ENCODE assay signal across 23 cellular contexts in the genomic region with DNA sequence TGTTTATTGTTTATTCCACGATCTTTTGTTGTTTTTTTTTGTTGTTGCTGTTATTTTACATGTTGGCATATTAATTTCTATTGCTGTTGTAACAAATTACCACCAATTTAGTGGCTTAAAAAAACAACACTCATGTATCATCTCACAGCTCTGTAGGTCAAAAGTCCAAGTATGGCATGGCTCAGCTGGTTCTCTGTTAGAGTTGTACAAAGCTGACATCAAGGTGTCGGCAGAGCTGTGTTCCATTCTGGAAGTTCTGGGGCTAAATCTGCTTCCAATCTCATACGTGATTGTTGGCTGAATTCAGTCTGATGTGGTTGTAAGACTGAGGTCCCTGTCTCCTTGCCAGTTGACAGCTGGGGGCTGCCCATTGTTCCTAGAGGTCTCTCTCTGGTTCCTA.
"Had no signal": no experiment of that assay in that cellular context is flagged by ENCODE, and none has a peak within 500 bp of the region (broad histone marks: within the 10 kb centered on the region; RNA-seq: fewer than 3 reads in every experiment).

No MANE protein-coding gene starts in this region.

- H3K27ac ChIP-seq: adrenal gland, left lung, psoas muscle, SK-N-MC, skin epidermis, thoracic aorta, vagina, VCaP had no signal

- H3K4me1 ChIP-seq: psoas muscle had no signal

- H3K27me3 ChIP-seq: adrenal gland, left lung, vagina had no signal

- H3K4me3 ChIP-seq: adrenal gland, left lung, lung, psoas muscle, SK-N-MC, skin epidermis, thoracic aorta, vagina had no signal

- H3K9me3 Mint-ChIP-seq: activated naive CD4-positive, alpha-beta T cell treated with anti-CD3 and anti-CD28 coated beads, Interleukin-2, amount 10 ng/mL, durations not matched to agents 7 days and 5 days; effector memory CD8-positive, alpha-beta T cell; immature natural killer cell; stimulated activated naive B cell treated with anti-CD40 and anti-IgM and Interleukin-4, amounts not matched to agents 10 μg/mL and 1 μg/mL and 100 μg/mL, for 72 hours; type B pancreatic cell had no signal

- H3K27ac Mint-ChIP-seq: activated CD4-positive, alpha-beta T cell treated with anti-CD3 and anti-CD28 coated beads, Interleukin-2, amount 10 ng/mL, durations not matched to agents 7 days and 5 days; activated naive CD4-positive, alpha-beta T cell treated with anti-CD3 and anti-CD28 coated beads, Interleukin-2, amount 10 ng/mL, durations not matched to agents 7 days and 5 days; stimulated activated naive B cell treated with anti-CD40 and anti-IgM and Interleukin-4, amounts not matched to agents 10 μg/mL and 1 μg/mL and 100 μg/mL, for 72 hours; type B pancreatic cell had no signal

- H3K4me3 Mint-ChIP-seq: activated CD4-positive, alpha-beta T cell treated with anti-CD3 and anti-CD28 coated beads, Interleukin-2, amount 10 ng/mL, durations not matched to agents 7 days and 5 days; activated naive CD4-positive, alpha-beta T cell treated with anti-CD3 and anti-CD28 coated beads, Interleukin-2, amount 10 ng/mL, durations not matched to agents 7 days and 5 days; effector memory CD8-positive, alpha-beta T cell; immature natural killer cell; naive thymus-derived CD4-positive, alpha-beta T cell; stimulated activated naive B cell treated with anti-CD40 and anti-IgM and Interleukin-4, amounts not matched to agents 10 μg/mL and 1 μg/mL and 100 μg/mL, for 72 hours; type B pancreatic cell had no signal

- ATAC-seq: activated CD4-positive, CD25-positive, alpha-beta regulatory T cell treated with anti-CD3 and anti-CD28 coated beads, Interleukin-2, amount 50 U/mL, for 24 hours; effector memory CD8-positive, alpha-beta T cell; esophagus mucosa; left lung; naive thymus-derived CD4-positive, alpha-beta T cell; psoas muscle; right cardiac atrium; stimulated activated naive B cell treated with anti-CD40 and anti-IgM and Interleukin-4, amounts not matched to agents 10 μg/mL and 1 μg/mL and 100 μg/mL, for 72 hours had no signal

- H3K36me3 ChIP-seq: adrenal gland, left lung, thoracic aorta, vagina had no signal

- H3K36me3 Mint-ChIP-seq: type B pancreatic cell had no signal

- H3K27me3 Mint-ChIP-seq: activated CD4-positive, alpha-beta T cell treated with anti-CD3 and anti-CD28 coated beads, Interleukin-2, amount 10 ng/mL, durations not matched to agents 7 days and 5 days; activated naive CD4-positive, alpha-beta T cell treated with anti-CD3 and anti-CD28 coated beads, Interleukin-2, amount 10 ng/mL, durations not matched to agents 7 days and 5 days; effector memory CD8-positive, alpha-beta T cell; naive thymus-derived CD4-positive, alpha-beta T cell; stimulated activated naive B cell treated with anti-CD40 and anti-IgM and Interleukin-4, amounts not matched to agents 10 μg/mL and 1 μg/mL and 100 μg/mL, for 72 hours; type B pancreatic cell had no signal

- H3K9me3 ChIP-seq: adrenal gland, left lung, psoas muscle, thoracic aorta, vagina had no signal

- DNase-seq: activated CD4-positive, alpha-beta T cell treated with anti-CD3 and anti-CD28 coated beads, Interleukin-2, amount 10 ng/mL, durations not matched to agents 7 days and 5 days; activated effector memory CD4-positive, alpha-beta T cell treated with Interleukin-2 at 50 U/mL for 16 hours; activated naive CD4-positive, alpha-beta T cell treated with anti-CD3 and anti-CD28 coated beads, Interleukin-2, amount 10 ng/mL, durations not matched to agents 7 days and 5 days; adrenal gland; central memory CD4-positive, alpha-beta T cell; effector memory CD8-positive, alpha-beta T cell; immature natural killer cell; left lung; naive thymus-derived CD4-positive, alpha-beta T cell; psoas muscle; right cardiac atrium; stimulated activated CD4-positive, alpha-beta T cell treated with anti-CD3 and anti-CD28 coated beads, Interleukin-15, amount 100 ng/mL, for 24 hours; stimulated activated naive B cell treated with anti-CD40 and anti-IgM and Interleukin-4, amounts not matched to agents 10 μg/mL and 1 μg/mL and 100 μg/mL, for 72 hours; SW 1271 had no signal
